Comparison of ENCODE assay signal across 1 cellular context in genomic region chr1:212214377-212214776, GRCh38.
TF ChIP-seq lines count a peak whose summit lies in the region.

No MANE protein-coding gene starts in this region.

TF ChIP-seq in GM23338, 12 proteins besides CTCF, POLR2A, EP300 and RAD21:
- TF ChIP-seq POLR2AphosphoS5 (IDR thresholded peaks at IDR 0.05; ENCODE audit: low read depth) (no peak), ZNF331 (CRISPR knock-in tag; IDR thresholded peaks at IDR 0.05; ENCODE audit: low read depth) (no peak), CREB1 (CRISPR knock-in tag; IDR thresholded peaks at IDR 0.05; ENCODE audit: low read depth) (no peak), JUNB (IDR thresholded peaks at IDR 0.05; ENCODE audit: unreplicated experiment) (no peak), EZH2 (IDR thresholded peaks at IDR 0.05; ENCODE audit: low read depth, unreplicated experiment) (no peak), EZH2phosphoT487 (IDR thresholded peaks at IDR 0.05; ENCODE audit: unreplicated experiment) (no peak), NANOG (IDR thresholded peaks at IDR 0.05; ENCODE audit: borderline replicate concordance) (no peak), STAT1 (IDR thresholded peaks at IDR 0.05; ENCODE audit: unreplicated experiment) (no peak), ZNF114 (CRISPR knock-in tag; IDR thresholded peaks at IDR 0.05) (no peak)
- TF ChIP-seq, protein P1, sequence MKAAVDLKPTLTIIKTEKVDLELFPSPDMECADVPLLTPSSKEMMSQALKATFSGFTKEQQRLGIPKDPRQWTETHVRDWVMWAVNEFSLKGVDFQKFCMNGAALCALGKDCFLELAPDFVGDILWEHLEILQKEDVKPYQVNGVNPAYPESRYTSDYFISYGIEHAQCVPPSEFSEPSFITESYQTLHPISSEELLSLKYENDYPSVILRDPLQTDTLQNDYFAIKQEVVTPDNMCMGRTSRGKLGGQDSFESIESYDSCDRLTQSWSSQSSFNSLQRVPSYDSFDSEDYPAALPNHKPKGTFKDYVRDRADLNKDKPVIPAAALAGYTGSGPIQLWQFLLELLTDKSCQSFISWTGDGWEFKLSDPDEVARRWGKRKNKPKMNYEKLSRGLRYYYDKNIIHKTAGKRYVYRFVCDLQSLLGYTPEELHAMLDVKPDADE (IDR thresholded peaks at IDR 0.05), result no peak
- TF ChIP-seq, protein P2, sequence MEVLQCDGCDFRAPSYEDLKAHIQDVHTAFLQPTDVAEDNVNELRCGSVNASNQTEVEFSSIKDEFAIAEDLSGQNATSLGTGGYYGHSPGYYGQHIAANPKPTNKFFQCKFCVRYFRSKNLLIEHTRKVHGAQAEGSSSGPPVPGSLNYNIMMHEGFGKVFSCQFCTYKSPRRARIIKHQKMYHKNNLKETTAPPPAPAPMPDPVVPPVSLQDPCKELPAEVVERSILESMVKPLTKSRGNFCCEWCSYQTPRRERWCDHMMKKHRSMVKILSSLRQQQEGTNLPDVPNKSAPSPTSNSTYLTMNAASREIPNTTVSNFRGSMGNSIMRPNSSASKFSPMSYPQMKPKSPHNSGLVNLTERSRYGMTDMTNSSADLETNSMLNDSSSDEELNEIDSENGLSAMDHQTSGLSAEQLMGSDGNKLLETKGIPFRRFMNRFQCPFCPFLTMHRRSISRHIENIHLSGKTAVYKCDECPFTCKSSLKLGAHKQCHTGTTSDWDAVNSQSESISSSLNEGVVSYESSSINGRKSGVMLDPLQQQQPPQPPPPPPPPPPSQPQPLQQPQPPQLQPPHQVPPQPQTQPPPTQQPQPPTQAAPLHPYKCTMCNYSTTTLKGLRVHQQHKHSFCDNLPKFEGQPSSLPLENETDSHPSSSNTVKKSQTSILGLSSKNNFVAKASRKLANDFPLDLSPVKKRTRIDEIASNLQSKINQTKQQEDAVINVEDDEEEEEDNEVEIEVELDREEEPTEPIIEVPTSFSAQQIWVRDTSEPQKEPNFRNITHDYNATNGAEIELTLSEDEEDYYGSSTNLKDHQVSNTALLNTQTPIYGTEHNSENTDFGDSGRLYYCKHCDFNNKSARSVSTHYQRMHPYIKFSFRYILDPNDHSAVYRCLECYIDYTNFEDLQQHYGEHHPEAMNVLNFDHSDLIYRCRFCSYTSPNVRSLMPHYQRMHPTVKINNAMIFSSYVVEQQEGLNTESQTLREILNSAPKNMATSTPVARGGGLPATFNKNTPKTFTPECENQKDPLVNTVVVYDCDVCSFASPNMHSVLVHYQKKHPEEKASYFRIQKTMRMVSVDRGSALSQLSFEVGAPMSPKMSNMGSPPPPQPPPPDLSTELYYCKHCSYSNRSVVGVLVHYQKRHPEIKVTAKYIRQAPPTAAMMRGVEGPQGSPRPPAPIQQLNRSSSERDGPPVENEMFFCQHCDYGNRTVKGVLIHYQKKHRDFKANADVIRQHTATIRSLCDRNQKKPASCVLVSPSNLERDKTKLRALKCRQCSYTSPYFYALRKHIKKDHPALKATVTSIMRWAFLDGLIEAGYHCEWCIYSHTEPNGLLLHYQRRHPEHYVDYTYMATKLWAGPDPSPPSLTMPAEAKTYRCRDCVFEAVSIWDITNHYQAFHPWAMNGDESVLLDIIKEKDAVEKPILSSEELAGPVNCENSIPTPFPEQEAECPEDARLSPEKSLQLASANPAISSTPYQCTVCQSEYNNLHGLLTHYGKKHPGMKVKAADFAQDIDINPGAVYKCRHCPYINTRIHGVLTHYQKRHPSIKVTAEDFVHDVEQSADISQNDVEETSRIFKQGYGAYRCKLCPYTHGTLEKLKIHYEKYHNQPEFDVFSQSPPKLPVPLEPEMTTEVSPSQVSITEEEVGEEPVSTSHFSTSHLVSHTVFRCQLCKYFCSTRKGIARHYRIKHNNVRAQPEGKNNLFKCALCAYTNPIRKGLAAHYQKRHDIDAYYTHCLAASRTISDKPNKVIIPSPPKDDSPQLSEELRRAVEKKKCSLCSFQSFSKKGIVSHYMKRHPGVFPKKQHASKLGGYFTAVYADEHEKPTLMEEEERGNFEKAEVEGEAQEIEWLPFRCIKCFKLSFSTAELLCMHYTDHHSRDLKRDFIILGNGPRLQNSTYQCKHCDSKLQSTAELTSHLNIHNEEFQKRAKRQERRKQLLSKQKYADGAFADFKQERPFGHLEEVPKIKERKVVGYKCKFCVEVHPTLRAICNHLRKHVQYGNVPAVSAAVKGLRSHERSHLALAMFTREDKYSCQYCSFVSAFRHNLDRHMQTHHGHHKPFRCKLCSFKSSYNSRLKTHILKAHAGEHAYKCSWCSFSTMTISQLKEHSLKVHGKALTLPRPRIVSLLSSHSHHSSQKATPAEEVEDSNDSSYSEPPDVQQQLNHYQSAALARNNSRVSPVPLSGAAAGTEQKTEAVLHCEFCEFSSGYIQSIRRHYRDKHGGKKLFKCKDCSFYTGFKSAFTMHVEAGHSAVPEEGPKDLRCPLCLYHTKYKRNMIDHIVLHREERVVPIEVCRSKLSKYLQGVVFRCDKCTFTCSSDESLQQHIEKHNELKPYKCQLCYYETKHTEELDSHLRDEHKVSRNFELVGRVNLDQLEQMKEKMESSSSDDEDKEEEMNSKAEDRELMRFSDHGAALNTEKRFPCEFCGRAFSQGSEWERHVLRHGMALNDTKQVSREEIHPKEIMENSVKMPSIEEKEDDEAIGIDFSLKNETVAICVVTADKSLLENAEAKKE (CRISPR knock-in tag; IDR thresholded peaks at IDR 0.05), result no peak
- TF ChIP-seq, protein P3, sequence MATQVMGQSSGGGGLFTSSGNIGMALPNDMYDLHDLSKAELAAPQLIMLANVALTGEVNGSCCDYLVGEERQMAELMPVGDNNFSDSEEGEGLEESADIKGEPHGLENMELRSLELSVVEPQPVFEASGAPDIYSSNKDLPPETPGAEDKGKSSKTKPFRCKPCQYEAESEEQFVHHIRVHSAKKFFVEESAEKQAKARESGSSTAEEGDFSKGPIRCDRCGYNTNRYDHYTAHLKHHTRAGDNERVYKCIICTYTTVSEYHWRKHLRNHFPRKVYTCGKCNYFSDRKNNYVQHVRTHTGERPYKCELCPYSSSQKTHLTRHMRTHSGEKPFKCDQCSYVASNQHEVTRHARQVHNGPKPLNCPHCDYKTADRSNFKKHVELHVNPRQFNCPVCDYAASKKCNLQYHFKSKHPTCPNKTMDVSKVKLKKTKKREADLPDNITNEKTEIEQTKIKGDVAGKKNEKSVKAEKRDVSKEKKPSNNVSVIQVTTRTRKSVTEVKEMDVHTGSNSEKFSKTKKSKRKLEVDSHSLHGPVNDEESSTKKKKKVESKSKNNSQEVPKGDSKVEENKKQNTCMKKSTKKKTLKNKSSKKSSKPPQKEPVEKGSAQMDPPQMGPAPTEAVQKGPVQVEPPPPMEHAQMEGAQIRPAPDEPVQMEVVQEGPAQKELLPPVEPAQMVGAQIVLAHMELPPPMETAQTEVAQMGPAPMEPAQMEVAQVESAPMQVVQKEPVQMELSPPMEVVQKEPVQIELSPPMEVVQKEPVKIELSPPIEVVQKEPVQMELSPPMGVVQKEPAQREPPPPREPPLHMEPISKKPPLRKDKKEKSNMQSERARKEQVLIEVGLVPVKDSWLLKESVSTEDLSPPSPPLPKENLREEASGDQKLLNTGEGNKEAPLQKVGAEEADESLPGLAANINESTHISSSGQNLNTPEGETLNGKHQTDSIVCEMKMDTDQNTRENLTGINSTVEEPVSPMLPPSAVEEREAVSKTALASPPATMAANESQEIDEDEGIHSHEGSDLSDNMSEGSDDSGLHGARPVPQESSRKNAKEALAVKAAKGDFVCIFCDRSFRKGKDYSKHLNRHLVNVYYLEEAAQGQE (IDR thresholded peaks at IDR 0.05; ENCODE audit: unreplicated experiment), result no peak
TF ChIP-seq in GM23338: peak in this region for 0.
